25 cellular contexts compared by ENCODE assay signal in genomic region chr11:61413496-61413895, GRCh38. TPM values are rescaled to one million over a fixed set of nuclear protein-coding genes. Genes with fewer than 3 reads are reported as not detected.
DNase-seq lines count a peak whose midpoint lies in the region; ATAC-seq, FAIRE-seq and TF ChIP-seq lines count a peak whose summit lies in the region.
"Had no signal": no experiment of that assay in that cellular context is flagged by ENCODE, and none has a peak within 500 bp of the region (broad histone marks: within the 10 kb centered on the region; RNA-seq: fewer than 3 reads in every experiment).

No MANE protein-coding gene starts in this region.

- peak; percentile 22; the same call in 1 of the 2 replicates for ATAC-seq in IMR-90 (ENCODE audit: low read depth)
- ATAC-seq: activated CD4-positive, CD25-positive, alpha-beta regulatory T cell treated with anti-CD3 and anti-CD28 coated beads, Interleukin-2, amount 50 U/mL, for 24 hours; T-helper 17 cell had no signal

- FAIRE-seq in urothelium cell line (lab: Jason Lieb, UNC): no peak
- FAIRE-seq: GM19239 had no signal

- H2BK15ac ChIP-seq in IMR-90 (ENCODE audit: low read depth, low read length): no peak overlapping the region

- intact Hi-C loops in IMR-90 (cut with micrococcal nuclease) (no loop called here), ascending aorta (cut with DNase I) (no loop called here)

- no peak for TF ChIP-seq CTCF in IMR-90 (conservative IDR thresholded peaks at IDR 0.05; ENCODE audit: low read depth, low read length)
- TF ChIP-seq CTCF in ascending aorta (IDR thresholded peaks at IDR 0.05): no peak
- TF ChIP-seq CTCF in osteoblast (IDR thresholded peaks at IDR 0.05; ENCODE audit: extremely low read depth, low read depth, low read length): no peak

- BruUV-seq in IMR-90 (replicated peaks; lab: Mats Ljungman, UMichigan): no TSS peak

- no peak overlapping the region for H2BK20ac ChIP-seq in IMR-90 (ENCODE audit: low read depth, low read length)

- no peak overlapping the region for H3K9ac ChIP-seq in IMR-90 (ENCODE audit: low read depth, low read length)

- H3K4me1 ChIP-seq in IMR-90 (ENCODE audit: control insufficient read depth, insufficient read depth, low read length) (no peaks in the 10 kb centered on the region), ascending aorta (no peaks in the 10 kb centered on the region), osteoblast (ENCODE audit: insufficient read depth, low read length) (peaks cover 18% of the 10 kb centered on the region)
- H3K4me1 ChIP-seq: HAP-1, prostate gland had no signal

- H3K27ac Mint-ChIP-seq in T-helper 2 cell treated with Interferon-gamma antibody and Interleukin-4, amounts not matched to agents 5 μg/mL and 100 μg/mL, for 36 hours: peak overlapping the region; percentile 13
- H3K27ac Mint-ChIP-seq: T-helper 17 cell had no signal

- no peaks in the 10 kb centered on the region for H3K9me3 Mint-ChIP-seq in T-helper 2 cell treated with Interferon-gamma antibody and Interleukin-4, amounts not matched to agents 5 μg/mL and 100 μg/mL, for 36 hours
- H3K9me3 Mint-ChIP-seq: CD4-positive, CD25-positive, alpha-beta regulatory T cell; nephron progenitor cell had no signal

- no peak for DNase-seq in T-helper 2 cell treated with Interferon-gamma antibody and Interleukin-4, amounts not matched to agents 5 μg/mL and 100 μg/mL, for 36 hours (ENCODE audit: low spot score)
- DNase-seq in T-helper 2 cell: no peak
- DNase-seq in IMR-90: peak; percentile 41
- no peak for DNase-seq in ascending aorta (ENCODE audit: low spot score in 2 of 2)
- DNase-seq in osteoblast (ENCODE audit: insufficient read length, low spot score, missing footprints): no peak
- no peak for DNase-seq in urothelium cell line (ENCODE audit: low spot score)
- DNase-seq in activated CD4-positive, CD25-positive, alpha-beta regulatory T cell (lab: John Stamatoyannopoulos, UW): no peak
- no peak for DNase-seq in NCI-H526 (lab: John Stamatoyannopoulos, UW)
- DNase-seq: activated CD8-positive, alpha-beta memory T cell treated with anti-CD3 and anti-CD28 coated beads, Interleukin-2, amount 50 U/mL, for 48 hours; activated naive CD4-positive, alpha-beta T cell treated with anti-CD3 and anti-CD28 coated beads, Interleukin-2, amount 50 U/mL, for 16 hours; CD4-positive, CD25-positive, alpha-beta regulatory T cell; DMS79; hippocampal formation; NCI-H1694 treated with DMSO at 0.1 percent for 48 hours; NCI-H510A; nephron progenitor cell; SHP77; T-helper 17 cell; trophoblast cell had no signal

- no peak overlapping the region for H4K91ac ChIP-seq in IMR-90 (ENCODE audit: insufficient read depth, low read depth, low read length)

- peaks cover 23% of the 10 kb centered on the region for H3K4me1 Mint-ChIP-seq in T-helper 2 cell treated with Interferon-gamma antibody and Interleukin-4, amounts not matched to agents 5 μg/mL and 100 μg/mL, for 36 hours (ENCODE audit: low read depth)

- no peak overlapping the region for H2BK120ac ChIP-seq in IMR-90 (ENCODE audit: low read depth, low read length)

- no peaks in the 10 kb centered on the region for H3K27me3 Mint-ChIP-seq in T-helper 2 cell treated with Interferon-gamma antibody and Interleukin-4, amounts not matched to agents 5 μg/mL and 100 μg/mL, for 36 hours (ENCODE audit: low read depth)
- H3K27me3 Mint-ChIP-seq: CD4-positive, CD25-positive, alpha-beta regulatory T cell; T-helper 17 cell had no signal

- no peak overlapping the region for H3K4ac ChIP-seq in IMR-90 (ENCODE audit: low read depth, low read length)

- H3K27me3 ChIP-seq in IMR-90 (ENCODE audit: control insufficient read depth, insufficient read depth, low read length): no peaks in the 10 kb centered on the region
- no peaks in the 10 kb centered on the region for H3K27me3 ChIP-seq in ascending aorta
- H3K27me3 ChIP-seq in osteoblast (ENCODE audit: insufficient read depth, low read length): no peaks in the 10 kb centered on the region
- H3K27me3 ChIP-seq: cardiac muscle cell had no signal

- no peak overlapping the region for H3K14ac ChIP-seq in IMR-90 (replicated peaks; ENCODE audit: low read depth, low read length)

- H3K9me3 ChIP-seq in IMR-90 (ENCODE audit: control insufficient read depth, insufficient read depth, low read length): no peaks in the 10 kb centered on the region
- H3K9me3 ChIP-seq in ascending aorta: no peaks in the 10 kb centered on the region
- no peaks in the 10 kb centered on the region for H3K9me3 ChIP-seq in osteoblast (ENCODE audit: low read depth, low read length)
- H3K9me3 ChIP-seq: HAP-1, prostate gland had no signal

- H3K9me1 ChIP-seq in IMR-90 (ENCODE audit: insufficient read depth, low read length): no peaks in the 10 kb centered on the region

- no peak overlapping the region for H3K4me3 ChIP-seq in IMR-90 (ENCODE audit: insufficient read depth, low read depth, low read length)
- H3K4me3 ChIP-seq in ascending aorta: no peak overlapping the region
- no peak overlapping the region for H3K4me3 ChIP-seq in osteoblast (ENCODE audit: insufficient read depth, low read length)
- H3K4me3 ChIP-seq: cardiac muscle cell, HAP-1, prostate gland had no signal

- H2AK9ac ChIP-seq in IMR-90 (replicated peaks; ENCODE audit: low read depth, low read length, poor library complexity): no peak overlapping the region

- no peak overlapping the region for H4K8ac ChIP-seq in IMR-90 (ENCODE audit: low read depth in 2 of 2, low read length in 2 of 2)

- H2AFZ ChIP-seq in IMR-90 (replicated peaks; ENCODE audit: low read length, poor library complexity): no peak overlapping the region
- H2AFZ ChIP-seq in osteoblast (ENCODE audit: low read length): no peak overlapping the region

- no peak overlapping the region for H2AK5ac ChIP-seq in IMR-90 (ENCODE audit: low read depth, low read length)

- H3K4me2 ChIP-seq in IMR-90 (ENCODE audit: low read depth, low read length) (no peak overlapping the region), osteoblast (ENCODE audit: insufficient read depth, low read length) (no peak overlapping the region)

- dilution Hi-C loops in IMR-90 (cut with HindIII; ENCODE audit: low sequenced_read_pairs, unreplicated experiment): no loop called here

- H4K20me1 ChIP-seq in IMR-90 (ENCODE audit: insufficient read depth, low read length): peaks cover 23% of the 10 kb centered on the region; the same call in 1 of the 2 replicates
- H4K20me1 ChIP-seq in osteoblast (ENCODE audit: insufficient read depth, low read length): peaks cover 22% of the 10 kb centered on the region

- CTCF ChIA-PET in IMR-90 (lab: Yijun Ruan, JAX): no interaction called here

- no peak overlapping the region for H3K18ac ChIP-seq in IMR-90 (ENCODE audit: low read depth, low read length)

- no peak overlapping the region for H3K56ac ChIP-seq in IMR-90 (ENCODE audit: extremely low read depth, insufficient read depth, low read length)

- in situ Hi-C loops in IMR-90 (cut with MboI; ENCODE audit: low sequenced_read_pairs): no loop called here

- H3K36me3 ChIP-seq in IMR-90 (ENCODE audit: control insufficient read depth, insufficient read depth, low read length) (peaks cover 73% of the 10 kb centered on the region), ascending aorta (peaks cover 83 to 99% of the 10 kb centered on the region in 2 donors), osteoblast (ENCODE audit: insufficient read depth, low read length) (peaks cover 93% of the 10 kb centered on the region)

- peaks cover 3 to 34% of the 10 kb centered on the region in 2 experiments; a peak in 3 of 4 replicates for H3K79me1 ChIP-seq in IMR-90 (ENCODE audit: low read depth in 1 of 2, low read length in 2 of 2)

- no peak overlapping the region for H2BK5ac ChIP-seq in IMR-90 (ENCODE audit: low read depth, low read length, poor library complexity, severe bottlenecking)

- no peak overlapping the region for H4K5ac ChIP-seq in IMR-90 (ENCODE audit: low read depth, low read length)

- H3K23ac ChIP-seq in IMR-90 (ENCODE audit: low read depth, low read length): no peak overlapping the region

- POLR2A ChIA-PET in IMR-90 (lab: Charles Lee; ENCODE audit: unreplicated experiment): no interaction called here

- no peak for TF ChIP-seq POLR2A in IMR-90 (IDR thresholded peaks at IDR 0.05; ENCODE audit: low read depth, low read length)

- H3K79me2 ChIP-seq in osteoblast (ENCODE audit: insufficient read depth, low read length): peaks cover 29% of the 10 kb centered on the region

- no peak overlapping the region for H3K4me3 Mint-ChIP-seq in T-helper 2 cell treated with Interferon-gamma antibody and Interleukin-4, amounts not matched to agents 5 μg/mL and 100 μg/mL, for 36 hours
- H3K4me3 Mint-ChIP-seq: CD4-positive, CD25-positive, alpha-beta regulatory T cell; nephron progenitor cell; T-helper 17 cell had no signal

- TF ChIP-seq RAD21 in IMR-90 (IDR thresholded peaks at IDR 0.05; ENCODE audit: low read length): no peak

- peaks cover 65% of the 10 kb centered on the region for H3K36me3 Mint-ChIP-seq in T-helper 2 cell treated with Interferon-gamma antibody and Interleukin-4, amounts not matched to agents 5 μg/mL and 100 μg/mL, for 36 hours (ENCODE audit: low read depth)

- H3K27ac ChIP-seq in IMR-90 (ENCODE audit: insufficient read depth, low read length): no peak overlapping the region
- peak overlapping the region; percentile 33 to 48 for H3K27ac ChIP-seq in ascending aorta
- H3K27ac ChIP-seq in osteoblast (ENCODE audit: low read depth, low read length): peak overlapping the region; percentile 54
- H3K27ac ChIP-seq: 22Rv1, cardiac muscle cell, prostate gland had no signal

- 100% methylated on average over 1 of the region's 3 CpGs; no CpG with 5 or more reads in 1 of the 2 experiments for WGBS in IMR-90 (ENCODE audit: extremely low coverage in 2 of 2, insufficient read length in 1 of 2), 2 experiments

RNA-seq across cellular contexts. Expression of gene CPSF7, which starts 16.3 kb away (rescaled TPM):
- total RNA-seq in IMR-90 (2012; rRNA removed): 9.5 and 10.3 TPM in 2 replicates
- 55.2 and 68.8 TPM in 2 replicates for polyA plus RNA-seq in IMR-90 (2012; rRNA removed)
- 27.4 and 38.5 TPM in 2 replicates for polyA plus RNA-seq in IMR-90 (2012; cell fraction: cytosol; rRNA removed)
- polyA plus RNA-seq in IMR-90 (2012; cell fraction: nucleus; rRNA removed; ENCODE audit: low replicate concordance): 121 and 142 TPM in 2 replicates
- 22.9 TPM for total RNA-seq in ascending aorta
- total RNA-seq in osteoblast: 29.0 and 29.2 TPM in 2 replicates

RNA-seq across cellular contexts. Expression of gene SDHAF2, which starts 16.4 kb away (rescaled TPM):
- total RNA-seq in IMR-90 (2012; rRNA removed) (34.7 and 50.4 TPM in 2 replicates), ascending aorta (13.6 TPM), osteoblast (37.7 and 46.3 TPM in 2 replicates)
- polyA plus RNA-seq in IMR-90 (2012; rRNA removed): 91.1 and 91.5 TPM in 2 replicates
- 57.2 and 76.4 TPM in 2 replicates for polyA plus RNA-seq in IMR-90 (2012; cell fraction: cytosol; rRNA removed)
- 34.4 and 46.2 TPM in 2 replicates for polyA plus RNA-seq in IMR-90 (2012; cell fraction: nucleus; rRNA removed; ENCODE audit: low replicate concordance)

RNA-seq across cellular contexts. Expression of gene TMEM216, which starts 21.1 kb away (rescaled TPM):
- total RNA-seq in IMR-90 (2012; rRNA removed) (10.0 TPM in 2 replicates), ascending aorta (64.9 TPM), osteoblast (5.8 and 8.3 TPM in 2 replicates)
- polyA plus RNA-seq in IMR-90 (2012; rRNA removed): 16.5 and 17.2 TPM in 2 replicates
- 18.0 and 75.6 TPM in 2 replicates for polyA plus RNA-seq in IMR-90 (2012; cell fraction: cytosol; rRNA removed)
- polyA plus RNA-seq in IMR-90 (2012; cell fraction: nucleus; rRNA removed; ENCODE audit: low replicate concordance): 7.7 and 17.1 TPM in 2 replicates

RNA-seq across cellular contexts. Expression of gene TMEM138, which starts 51.3 kb away (rescaled TPM):
- total RNA-seq in IMR-90 (2012; rRNA removed): 16.7 and 16.8 TPM in 2 replicates
- 53.2 and 55.9 TPM in 2 replicates for polyA plus RNA-seq in IMR-90 (2012; rRNA removed)
- 27.1 and 40.7 TPM in 2 replicates for polyA plus RNA-seq in IMR-90 (2012; cell fraction: cytosol; rRNA removed)
- polyA plus RNA-seq in IMR-90 (2012; cell fraction: nucleus; rRNA removed; ENCODE audit: low replicate concordance): 49.7 and 117 TPM in 2 replicates
- total RNA-seq in ascending aorta: 44.9 TPM
- 41.3 and 48.3 TPM in 2 replicates for total RNA-seq in osteoblast

RNA-seq across cellular contexts. Expression of gene CYB561A3, which starts 51.8 kb away (rescaled TPM):
- total RNA-seq in IMR-90 (2012; rRNA removed): 13.6 and 15.3 TPM in 2 replicates
- polyA plus RNA-seq in IMR-90 (2012; rRNA removed): 36.5 and 39.2 TPM in 2 replicates
- polyA plus RNA-seq in IMR-90 (2012; cell fraction: cytosol; rRNA removed): 54.8 and 95.7 TPM in 2 replicates
- polyA plus RNA-seq in IMR-90 (2012; cell fraction: nucleus; rRNA removed; ENCODE audit: low replicate concordance): 63.9 and 103 TPM in 2 replicates
- 215 TPM for total RNA-seq in ascending aorta
- 149 and 151 TPM in 2 replicates for total RNA-seq in osteoblast
